ENCODE assay signal across 1 cellular context in the genomic region with DNA sequence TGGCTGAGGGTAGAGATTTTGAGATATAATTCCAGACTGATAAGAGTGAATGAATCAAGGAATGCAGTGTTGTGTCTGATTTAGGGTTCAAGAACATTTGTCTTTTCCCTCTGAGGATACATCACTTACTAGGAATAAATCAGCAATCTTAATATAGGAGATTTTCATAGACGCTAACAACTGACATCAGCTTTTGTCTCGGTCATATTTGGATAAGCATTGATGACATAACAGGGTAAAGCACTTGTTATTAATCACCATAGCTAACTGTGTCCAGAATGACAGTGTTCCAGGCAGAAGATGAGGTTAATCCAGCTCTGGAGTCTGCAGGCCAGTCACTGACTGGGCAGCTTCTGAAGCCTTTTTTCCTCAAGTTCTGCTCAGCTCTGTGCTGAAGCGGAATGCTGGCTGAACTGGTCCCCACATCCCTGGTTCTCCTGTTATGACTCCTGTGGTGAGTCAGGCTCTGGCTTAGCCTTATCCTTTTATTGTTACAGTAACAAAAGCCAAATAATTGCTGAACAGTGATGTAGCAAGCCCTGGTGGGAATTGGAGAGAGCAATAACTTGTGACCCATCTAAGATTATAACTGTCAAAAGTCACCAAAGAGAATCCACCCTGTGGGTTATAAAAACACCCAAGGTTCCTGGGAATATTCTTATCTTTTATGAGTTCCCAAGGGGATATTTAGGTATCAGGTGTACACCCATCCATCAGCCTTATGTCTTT.
TF ChIP-seq lines count a peak whose summit lies in the region.

No MANE protein-coding gene starts in this region.

TF ChIP-seq in SK-N-SH, 30 proteins besides CTCF, POLR2A, EP300 and RAD21 (continued from another document):
- TF ChIP-seq, protein P1, sequence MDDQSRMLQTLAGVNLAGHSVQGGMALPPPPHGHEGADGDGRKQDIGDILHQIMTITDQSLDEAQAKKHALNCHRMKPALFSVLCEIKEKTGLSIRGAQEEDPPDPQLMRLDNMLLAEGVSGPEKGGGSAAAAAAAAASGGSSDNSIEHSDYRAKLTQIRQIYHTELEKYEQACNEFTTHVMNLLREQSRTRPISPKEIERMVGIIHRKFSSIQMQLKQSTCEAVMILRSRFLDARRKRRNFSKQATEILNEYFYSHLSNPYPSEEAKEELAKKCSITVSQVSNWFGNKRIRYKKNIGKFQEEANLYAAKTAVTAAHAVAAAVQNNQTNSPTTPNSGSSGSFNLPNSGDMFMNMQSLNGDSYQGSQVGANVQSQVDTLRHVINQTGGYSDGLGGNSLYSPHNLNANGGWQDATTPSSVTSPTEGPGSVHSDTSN (IDR thresholded peaks at IDR 0.05) = peak; percentile 57
- TF ChIP-seq, protein P2, sequence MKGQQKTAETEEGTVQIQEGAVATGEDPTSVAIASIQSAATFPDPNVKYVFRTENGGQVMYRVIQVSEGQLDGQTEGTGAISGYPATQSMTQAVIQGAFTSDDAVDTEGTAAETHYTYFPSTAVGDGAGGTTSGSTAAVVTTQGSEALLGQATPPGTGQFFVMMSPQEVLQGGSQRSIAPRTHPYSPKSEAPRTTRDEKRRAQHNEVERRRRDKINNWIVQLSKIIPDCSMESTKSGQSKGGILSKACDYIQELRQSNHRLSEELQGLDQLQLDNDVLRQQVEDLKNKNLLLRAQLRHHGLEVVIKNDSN (IDR thresholded peaks at IDR 0.05; ENCODE audit: borderline replicate concordance, low read depth) = 0 out of 2 replicates have a peak, but pooled peaks have one; percentile 3
- TF ChIP-seq YY1 (IDR thresholded peaks at IDR 0.05; ENCODE audit: low read depth) = 0 out of 2 replicates have a peak, but pooled peaks have one; percentile 12
- TF ChIP-seq GATA2 (CRISPR knock-in tag; IDR thresholded peaks at IDR 0.05) = no peak
- TF ChIP-seq MEF2A (IDR thresholded peaks at IDR 0.05; ENCODE audit: borderline replicate concordance, low read depth) = peak; percentile 19; the same call in 1 of the 2 replicates
- TF ChIP-seq JUND (IDR thresholded peaks at IDR 0.05) = peak; percentile 60
